Comparison of ENCODE assay signal across 9 cellular contexts in genomic region chr18:49563130-49563540, GRCh38. TPM values are rescaled to one million over a fixed set of nuclear protein-coding genes. Genes with fewer than 3 reads are reported as not detected.
DNase-seq lines count a peak whose midpoint lies in the region; ATAC-seq and TF ChIP-seq lines count a peak whose summit lies in the region.
"Had no signal": no experiment of that assay in that cellular context is flagged by ENCODE, and none has a peak within 500 bp of the region (broad histone marks: within the 10 kb centered on the region; RNA-seq: fewer than 3 reads in every experiment).

No MANE protein-coding gene starts in this region.

- peaks cover 31% of the 10 kb centered on the region for H3K4me1 Mint-ChIP-seq in activated CD4-positive, alpha-beta memory T cell treated with anti-CD3 and anti-CD28 coated beads for 36 hours (ENCODE audit: low read depth)
- peaks cover 29% of the 10 kb centered on the region for H3K4me1 Mint-ChIP-seq in activated CD4-positive, alpha-beta memory T cell treated with anti-CD3 and anti-CD28 coated beads, Interleukin-2, amount 10 ng/mL, durations not matched to agents 7 days and 5 days
- no peaks in the 10 kb centered on the region for H3K4me1 Mint-ChIP-seq in activated T-helper 17 cell treated with anti-CD3 and anti-CD28 coated beads, Interleukin-2, amount 50 U/mL, for 72 hours

- H3K27ac ChIP-seq in stomach smooth muscle (ENCODE audit: low read length): no peak overlapping the region

- H3K27me3 ChIP-seq in kidney epithelial cell (ENCODE audit: control insufficient read depth, insufficient read depth, low read length): no peaks in the 10 kb centered on the region
- peaks cover 20 to 22% of the 10 kb centered on the region in 2 donors for H3K27me3 ChIP-seq in stomach smooth muscle (ENCODE audit: control insufficient read depth in 1 of 2, insufficient read depth in 2 of 2, low read length in 2 of 2)

- peaks cover 65% of the 10 kb centered on the region for H3K27me3 Mint-ChIP-seq in activated CD4-positive, alpha-beta memory T cell treated with anti-CD3 and anti-CD28 coated beads for 36 hours
- peaks cover 71% of the 10 kb centered on the region for H3K27me3 Mint-ChIP-seq in activated CD4-positive, alpha-beta memory T cell treated with anti-CD3 and anti-CD28 coated beads, Interleukin-2, amount 10 ng/mL, durations not matched to agents 7 days and 5 days
- peaks cover 57% of the 10 kb centered on the region for H3K27me3 Mint-ChIP-seq in activated T-helper 17 cell treated with anti-CD3 and anti-CD28 coated beads, Interleukin-2, amount 50 U/mL, for 72 hours

- peak overlapping the region in 1 of 2 donors; percentile 28 for H3K9ac ChIP-seq in stomach smooth muscle (ENCODE audit: low read length in 2 of 2)

- no peak for TF ChIP-seq CTCF in kidney epithelial cell (IDR thresholded peaks at IDR 0.05; ENCODE audit: insufficient read depth, low read length, poor library complexity, severe bottlenecking)

- peak; percentile 16 for DNase-seq in activated CD4-positive, alpha-beta memory T cell treated with anti-CD3 and anti-CD28 coated beads for 36 hours
- no peak for DNase-seq in activated CD4-positive, alpha-beta memory T cell treated with anti-CD3 and anti-CD28 coated beads, Interleukin-2, amount 10 ng/mL, durations not matched to agents 7 days and 5 days
- DNase-seq in kidney epithelial cell (ENCODE audit: low read depth): no peak
- DNase-seq in NCI-H187 (lab: John Stamatoyannopoulos, UW): no peak
- DNase-seq: anterior cingulate cortex had no signal

- intact Hi-C loops in activated CD4-positive, alpha-beta memory T cell treated with anti-CD3 and anti-CD28 coated beads for 36 hours (cut with micrococcal nuclease): loop anchor here (2.0 to 5.0 kb wide), 2 partner anchors 76 to 159 kb away; partner anchors contain the start of gene C18orf32

- H3K4me3 Mint-ChIP-seq in activated CD4-positive, alpha-beta memory T cell treated with anti-CD3 and anti-CD28 coated beads for 36 hours: no peak overlapping the region
- H3K4me3 Mint-ChIP-seq in activated CD4-positive, alpha-beta memory T cell treated with anti-CD3 and anti-CD28 coated beads, Interleukin-2, amount 10 ng/mL, durations not matched to agents 7 days and 5 days: no peak overlapping the region
- H3K4me3 Mint-ChIP-seq in activated T-helper 17 cell treated with anti-CD3 and anti-CD28 coated beads, Interleukin-2, amount 50 U/mL, for 72 hours: peak overlapping the region; percentile 73

- POLR2A ChIA-PET in activated CD4-positive, alpha-beta memory T cell treated with anti-CD3 and anti-CD28 coated beads for 36 hours (lab: Charles Lee): no interaction called here
- POLR2A ChIA-PET in activated CD4-positive, alpha-beta memory T cell treated with anti-CD3 and anti-CD28 coated beads, Interleukin-2, amount 10 ng/mL, durations not matched to agents 7 days and 5 days (lab: Charles Lee): no interaction called here

- H3K9me3 Mint-ChIP-seq in activated CD4-positive, alpha-beta memory T cell treated with anti-CD3 and anti-CD28 coated beads for 36 hours: no peaks in the 10 kb centered on the region
- no peaks in the 10 kb centered on the region for H3K9me3 Mint-ChIP-seq in activated CD4-positive, alpha-beta memory T cell treated with anti-CD3 and anti-CD28 coated beads, Interleukin-2, amount 10 ng/mL, durations not matched to agents 7 days and 5 days
- no peaks in the 10 kb centered on the region for H3K9me3 Mint-ChIP-seq in activated T-helper 17 cell treated with anti-CD3 and anti-CD28 coated beads, Interleukin-2, amount 50 U/mL, for 72 hours

- H3K36me3 ChIP-seq in kidney epithelial cell (ENCODE audit: control insufficient read depth, insufficient read depth, low read length): peaks cover 1% of the 10 kb centered on the region
- H3K36me3 ChIP-seq in stomach smooth muscle (ENCODE audit: control insufficient read depth in 2 of 2, insufficient read depth in 2 of 2, low read length in 2 of 2): no peaks in the 10 kb centered on the region

- H3K4me3 ChIP-seq in kidney epithelial cell (ENCODE audit: low read depth, low read length) (peak overlapping the region; percentile 67), stomach smooth muscle (ENCODE audit: low read length in 2 of 2) (peak overlapping the region; percentile 75 to 81)

- peaks cover 30% of the 10 kb centered on the region for H3K4me1 ChIP-seq in stomach smooth muscle (ENCODE audit: control insufficient read depth, insufficient read depth, low read length)

- no peaks in the 10 kb centered on the region for H3K9me3 ChIP-seq in stomach smooth muscle (ENCODE audit: control insufficient read depth in 2 of 2, low read length in 2 of 2)

- ATAC-seq in activated T-helper 17 cell treated with anti-CD3 and anti-CD28 coated beads, Interleukin-2, amount 50 U/mL, for 72 hours (replicated peaks): peak; percentile 18
- ATAC-seq in GM21717 (IDR thresholded peaks at IDR 0.05; ENCODE audit: unreplicated experiment) (no peak), GM21619 (IDR thresholded peaks at IDR 0.05; ENCODE audit: unreplicated experiment) (no peak)

- H3K27ac Mint-ChIP-seq in activated CD4-positive, alpha-beta memory T cell treated with anti-CD3 and anti-CD28 coated beads for 36 hours: no peak overlapping the region
- H3K27ac Mint-ChIP-seq in activated CD4-positive, alpha-beta memory T cell treated with anti-CD3 and anti-CD28 coated beads, Interleukin-2, amount 10 ng/mL, durations not matched to agents 7 days and 5 days: no peak overlapping the region
- H3K27ac Mint-ChIP-seq in activated T-helper 17 cell treated with anti-CD3 and anti-CD28 coated beads, Interleukin-2, amount 50 U/mL, for 72 hours: no peak overlapping the region

- no peaks in the 10 kb centered on the region for H3K36me3 Mint-ChIP-seq in activated CD4-positive, alpha-beta memory T cell treated with anti-CD3 and anti-CD28 coated beads for 36 hours
- no peaks in the 10 kb centered on the region for H3K36me3 Mint-ChIP-seq in activated CD4-positive, alpha-beta memory T cell treated with anti-CD3 and anti-CD28 coated beads, Interleukin-2, amount 10 ng/mL, durations not matched to agents 7 days and 5 days (ENCODE audit: low read depth)
- H3K36me3 Mint-ChIP-seq in activated T-helper 17 cell treated with anti-CD3 and anti-CD28 coated beads, Interleukin-2, amount 50 U/mL, for 72 hours (ENCODE audit: low read depth): peaks cover 5% of the 10 kb centered on the region

- CTCF ChIA-PET in activated CD4-positive, alpha-beta memory T cell treated with anti-CD3 and anti-CD28 coated beads for 36 hours (lab: Charles Lee): interaction anchor here (5.3 kb wide), 1 partner anchor 295 kb away, joined by 67 read pairs; no protein-coding TSS in a partner anchor
- CTCF ChIA-PET in activated CD4-positive, alpha-beta memory T cell treated with anti-CD3 and anti-CD28 coated beads, Interleukin-2, amount 10 ng/mL, durations not matched to agents 7 days and 5 days (lab: Charles Lee): no interaction called here

RNA-seq across cellular contexts. Expression of gene LIPG, which starts 1.3 kb away (rescaled TPM):
- total RNA-seq in activated CD4-positive, alpha-beta memory T cell treated with anti-CD3 and anti-CD28 coated beads for 36 hours: under 1 TPM; 0.17 to 0.50 TPM
- not detected for total RNA-seq in activated CD4-positive, alpha-beta memory T cell treated with anti-CD3 and anti-CD28 coated beads, Interleukin-2, amount 10 ng/mL, durations not matched to agents 7 days and 5 days
- total RNA-seq in activated T-helper 17 cell treated with anti-CD3 and anti-CD28 coated beads, Interleukin-2, amount 50 U/mL, for 72 hours: not detected
- 196 and 215 TPM in 2 replicates for total RNA-seq in kidney epithelial cell

Comparison
In these comparisons a context has a peak if more than half of its experiments do, and no peak if none do; other contexts are left out.
1. RNA of gene LIPG, which starts 1.3 kb away (total RNA-seq): 196 to 215 TPM in kidney epithelial cell; 0.17 to 0.50 TPM in activated CD4-positive, alpha-beta memory T cell treated with anti-CD3 and anti-CD28 coated beads for 36 hours, not detected in activated T-helper 17 cell treated with anti-CD3 and anti-CD28 coated beads, Interleukin-2, amount 50 U/mL, for 72 hours and not detected in activated CD4-positive, alpha-beta memory T cell treated with anti-CD3 and anti-CD28 coated beads, Interleukin-2, amount 10 ng/mL, durations not matched to agents 7 days and 5 days; every median in the first group is over 100 times any median in the second.